1 cellular context compared by ENCODE assay signal in the genomic region with DNA sequence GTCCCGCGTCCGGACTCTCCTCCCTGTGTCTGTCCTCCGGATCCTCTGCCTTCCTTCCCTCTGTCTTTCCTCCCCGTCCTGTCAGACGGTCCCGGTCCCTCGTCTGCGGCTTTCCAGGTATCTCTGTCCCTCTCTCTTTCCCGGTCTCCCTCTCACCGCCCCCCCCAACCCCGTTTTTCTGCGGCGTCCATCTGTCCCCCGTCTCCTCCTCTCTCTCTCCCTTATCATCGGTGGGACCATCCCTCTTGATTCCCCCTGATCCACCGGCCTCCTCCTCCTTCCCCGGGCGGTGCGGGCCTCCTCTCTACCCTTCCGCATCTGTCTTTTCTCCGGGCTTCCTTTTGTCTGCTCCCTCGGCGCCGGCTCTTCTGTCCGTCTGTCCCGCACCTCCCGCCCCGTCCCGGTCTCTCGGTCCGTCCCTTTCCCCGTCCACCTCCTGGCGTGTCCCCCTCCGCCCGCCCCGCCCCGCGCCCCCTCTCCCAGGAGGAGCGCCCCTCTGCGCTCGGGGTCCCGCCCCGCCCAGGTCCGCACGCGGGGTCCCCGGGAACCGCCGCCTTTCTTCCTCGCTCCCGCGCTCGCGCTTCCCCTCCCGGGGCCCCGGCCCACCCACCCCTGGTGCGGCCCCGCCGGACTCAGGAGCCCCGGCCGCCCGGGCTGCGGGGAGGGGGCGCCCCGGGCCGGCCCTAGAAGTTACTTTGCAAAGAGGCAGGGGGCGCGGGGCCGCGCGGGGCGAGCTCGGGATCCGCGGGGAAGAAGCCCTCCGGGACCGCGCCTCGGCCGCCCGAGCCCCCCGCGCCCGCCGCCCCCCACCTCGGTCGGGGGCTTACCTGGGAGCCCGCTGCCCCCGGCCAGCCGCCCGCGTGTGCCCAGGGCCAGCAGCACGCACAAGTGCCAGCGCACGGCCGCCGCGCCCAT.
TF ChIP-seq lines count a peak whose summit lies in the region.

No MANE protein-coding gene starts in this region.

TF ChIP-seq in SK-N-SH, 30 proteins besides CTCF, POLR2A, EP300 and RAD21 (continued from another document):
- TF ChIP-seq REST (IDR thresholded peaks at IDR 0.05; ENCODE audit: low read depth, low read length), result no peak
- TF ChIP-seq RXRA (IDR thresholded peaks at IDR 0.05; ENCODE audit: borderline replicate concordance, low read depth), result no peak
- TF ChIP-seq JUND (IDR thresholded peaks at IDR 0.05), result no peak
- TF ChIP-seq ZBTB33 (IDR thresholded peaks at IDR 0.05; ENCODE audit: borderline replicate concordance, low read depth), result no peak
- no peak for TF ChIP-seq POLR2AphosphoS5 (IDR thresholded peaks at IDR 0.05; ENCODE audit: low read depth, low read length)
- TF ChIP-seq, protein P1, sequence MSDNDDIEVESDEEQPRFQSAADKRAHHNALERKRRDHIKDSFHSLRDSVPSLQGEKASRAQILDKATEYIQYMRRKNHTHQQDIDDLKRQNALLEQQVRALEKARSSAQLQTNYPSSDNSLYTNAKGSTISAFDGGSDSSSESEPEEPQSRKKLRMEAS (IDR thresholded peaks at IDR 0.05; ENCODE audit: low read depth), result no peak
- TF ChIP-seq ELF1 (IDR thresholded peaks at IDR 0.05), result no peak
- no peak for TF ChIP-seq FOSL2 (IDR thresholded peaks at IDR 0.05; ENCODE audit: borderline replicate concordance, low read depth)
- TF ChIP-seq IRF3 (IDR thresholded peaks at IDR 0.05; ENCODE audit: low read depth, low read length), result no peak
- no peak for TF ChIP-seq SIN3A (IDR thresholded peaks at IDR 0.05; ENCODE audit: borderline replicate concordance, low read depth, low read length)
- no peak for TF ChIP-seq MXI1 (IDR thresholded peaks at IDR 0.05; ENCODE audit: low read depth, low read length)
- TF ChIP-seq, protein P2, sequence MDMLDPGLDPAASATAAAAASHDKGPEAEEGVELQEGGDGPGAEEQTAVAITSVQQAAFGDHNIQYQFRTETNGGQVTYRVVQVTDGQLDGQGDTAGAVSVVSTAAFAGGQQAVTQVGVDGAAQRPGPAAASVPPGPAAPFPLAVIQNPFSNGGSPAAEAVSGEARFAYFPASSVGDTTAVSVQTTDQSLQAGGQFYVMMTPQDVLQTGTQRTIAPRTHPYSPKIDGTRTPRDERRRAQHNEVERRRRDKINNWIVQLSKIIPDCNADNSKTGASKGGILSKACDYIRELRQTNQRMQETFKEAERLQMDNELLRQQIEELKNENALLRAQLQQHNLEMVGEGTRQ (IDR thresholded peaks at IDR 0.05; ENCODE audit: borderline replicate concordance, low read depth, low read length), result no peak
- TF ChIP-seq NRF1 (IDR thresholded peaks at IDR 0.05; ENCODE audit: low read depth, low read length), result no peak
- no peak for TF ChIP-seq FOXM1 (IDR thresholded peaks at IDR 0.05; ENCODE audit: low read depth)
- TF ChIP-seq TCF12 (IDR thresholded peaks at IDR 0.05), result no peak
- TF ChIP-seq YY1 (IDR thresholded peaks at IDR 0.05; ENCODE audit: low read depth), result no peak
TF ChIP-seq in SK-N-SH: peak in this region for 0.
